In the genomic region with DNA sequence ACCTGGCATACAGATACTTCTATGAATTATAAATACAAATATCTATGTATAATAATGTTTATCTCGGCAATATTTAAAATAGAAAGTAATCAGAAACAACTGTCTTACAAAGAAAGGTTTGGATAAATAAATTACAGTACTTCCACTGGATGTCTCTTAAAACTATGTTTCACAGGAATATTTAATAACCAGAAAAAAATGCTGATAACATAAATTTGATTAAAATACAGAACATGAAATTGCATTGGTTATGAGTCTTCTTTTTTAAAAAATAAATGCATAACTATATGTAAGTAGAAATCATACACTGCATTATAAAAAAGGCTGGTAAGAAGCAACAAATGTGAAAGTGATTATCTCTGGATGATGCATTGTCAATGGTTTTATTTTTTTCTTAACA, we compare ENCODE assay signal across 24 cellular contexts.
"Had no signal": no experiment of that assay in that cellular context is flagged by ENCODE, and none has a peak within 500 bp of the region (broad histone marks: within the 10 kb centered on the region; RNA-seq: fewer than 3 reads in every experiment).

No MANE protein-coding gene starts in this region.

- DNase-seq: hypothalamus; immature natural killer cell; kidney; left colon; left lung; lower lobe of right lung; mammary epithelial cell; mesenchymal stem cell; naive thymus-derived CD8-positive, alpha-beta T cell; nucleus accumbens; spleen; stimulated activated CD4-positive, alpha-beta T cell treated with anti-CD3 and anti-CD28 coated beads, Interleukin-4, amount 100 ng/mL, for 24 hours; stimulated activated naive CD4-positive, alpha-beta T cell; tibial artery; trophoblast cell; upper lobe of right lung had no signal

- ATAC-seq: left colon; left lung; lower lobe of right lung; naive thymus-derived CD8-positive, alpha-beta T cell; sciatic nerve; stimulated activated effector memory CD8-positive, alpha-beta T cell treated with anti-CD3 and anti-CD28 coated beads, Interleukin-12 subunit alpha, Interleukin-12 subunit beta, amount 100 ng/mL, for 72 hours; upper lobe of right lung had no signal

- FAIRE-seq: urothelium cell line had no signal

- H3K9me3 ChIP-seq: left lung, lower lobe of right lung, right atrium auricular region, spleen, suprapubic skin, thoracic aorta, tibial artery, upper lobe of right lung had no signal

- H3K27ac ChIP-seq: left lung, lower lobe of right lung, parathyroid adenoma, right atrium auricular region, skin epidermis, spleen, suprapubic skin, thoracic aorta, tibial artery, upper lobe of right lung had no signal

- H3K4me3 ChIP-seq: left lung, lower lobe of right lung, right atrium auricular region, skin epidermis, spleen, suprapubic skin, thoracic aorta, tibial artery, upper lobe of right lung had no signal

- H3K4me1 ChIP-seq: left lung, lower lobe of right lung, parathyroid adenoma, right atrium auricular region, suprapubic skin, tibial artery, upper lobe of right lung had no signal
